In genomic region chr10:112535432-112536038, GRCh38 we compare ENCODE assay signal across 10 cellular contexts.
DNase-seq lines count a peak whose midpoint lies in the region; ATAC-seq, FAIRE-seq and TF ChIP-seq lines count a peak whose summit lies in the region.
"Had no signal": no experiment of that assay in that cellular context is flagged by ENCODE, and none has a peak within 500 bp of the region (broad histone marks: within the 10 kb centered on the region; RNA-seq: fewer than 3 reads in every experiment).

No MANE protein-coding gene starts in this region.

- H3K9me3 ChIP-seq in right lobe of liver (no peaks in the 10 kb centered on the region), kidney (ENCODE audit: control insufficient read depth in 1 of 2, low read length in 2 of 2) (no peaks in the 10 kb centered on the region)

- H3K4me1 ChIP-seq in right lobe of liver (no peaks in the 10 kb centered on the region), kidney (ENCODE audit: control insufficient read depth in 1 of 2, insufficient read depth in 1 of 2, low read depth in 1 of 2, low read length in 2 of 2) (peaks cover 0 to 3% of the 10 kb centered on the region in 2 donors)

- no peak overlapping the region for H3K4me3 ChIP-seq in right lobe of liver
- no peak overlapping the region for H3K4me3 ChIP-seq in kidney (ENCODE audit: low read length in 2 of 2)

- TF ChIP-seq POLR2A in GM12891 (IDR thresholded peaks at IDR 0.05; ENCODE audit: low read depth, low read length) (no peak), right lobe of liver (IDR thresholded peaks at IDR 0.05) (no peak)

- intact Hi-C loops in right lobe of liver (cut with DNase I) (no loop called here), kidney (cut with DNase I) (no loop called here)

- TF ChIP-seq CTCF in right lobe of liver (IDR thresholded peaks at IDR 0.05), result no peak
- TF ChIP-seq CTCF in kidney (IDR thresholded peaks at IDR 0.05; ENCODE audit: borderline replicate concordance, extremely low read depth, insufficient read depth), result no peak

- no peaks in the 10 kb centered on the region for H3K27me3 ChIP-seq in right lobe of liver

- H3K27ac ChIP-seq in right lobe of liver (no peak overlapping the region), kidney (ENCODE audit: low read depth in 2 of 2, low read length in 2 of 2) (no peak overlapping the region)

- WGBS in right lobe of liver (ENCODE audit: insufficient coverage, low coverage, low lambda C conversion rate, missing lambda C conversion rate), result 32% methylated on average over 4 of the region's 4 CpGs

- H3K9ac ChIP-seq in kidney (ENCODE audit: low read length in 2 of 2), result no peak overlapping the region

- peak; percentile 71 for FAIRE-seq in GM12891 (lab: Jason Lieb, UNC)
- FAIRE-seq in kidney (lab: Jason Lieb, UNC), result no peak
- FAIRE-seq: endometrium had no signal

- DNase-seq in GM12891 (ENCODE audit: insufficient read length, low spot score) (no peak), right lobe of liver (no peak), NCI-H187 (lab: John Stamatoyannopoulos, UW) (no peak), kidney (no peak), GM19240 (ENCODE audit: insufficient read length, low spot score) (no peak)
- DNase-seq: CD8-positive, alpha-beta T cell had no signal

- peak; percentile 60 for ATAC-seq in GM21528 (IDR thresholded peaks at IDR 0.05; ENCODE audit: low FRiP score, unreplicated experiment)
- ATAC-seq in HG03460 (IDR thresholded peaks at IDR 0.05; ENCODE audit: unreplicated experiment), result peak; percentile 50
- peak; percentile 64 to 77 (median 68) for ATAC-seq in right lobe of liver
- no peak for ATAC-seq in HG03571 (IDR thresholded peaks at IDR 0.05; ENCODE audit: unreplicated experiment)
- ATAC-seq: CD8-positive, alpha-beta T cell had no signal

- H3K36me3 ChIP-seq in right lobe of liver (no peaks in the 10 kb centered on the region), kidney (ENCODE audit: control insufficient read depth in 1 of 2, insufficient read depth in 2 of 2, low read length in 2 of 2) (peaks cover 2 to 11% of the 10 kb centered on the region in 2 donors)

TF ChIP-seq in GM12891, 5 proteins besides CTCF, POLR2A, EP300 and RAD21:
- TF ChIP-seq TAF1 (IDR thresholded peaks at IDR 0.05; ENCODE audit: low read depth, low read length), result no peak
- TF ChIP-seq SPI1 (IDR thresholded peaks at IDR 0.05; ENCODE audit: low read depth, low read length), result no peak
- no peak for TF ChIP-seq POU2F2 (IDR thresholded peaks at IDR 0.05; ENCODE audit: low read depth, low read length)
- no peak for TF ChIP-seq POLR2AphosphoS5 (IDR thresholded peaks at IDR 0.05; ENCODE audit: low read depth, low read length)
- TF ChIP-seq PAX5 (IDR thresholded peaks at IDR 0.05; ENCODE audit: insufficient read depth, low read length, severe bottlenecking), result no peak
TF ChIP-seq in GM12891: peak in this region for 0.
